ENCODE assay signal across 9 cellular contexts in genomic region chr12:6964605-6965025, GRCh38. TPM values are rescaled to one million over a fixed set of nuclear protein-coding genes. Genes with fewer than 3 reads are reported as not detected.
A peak's percentile ranks its signal among the peaks of the same experiment; 100 is the strongest.
DNase-seq lines count a peak whose midpoint lies in the region; ATAC-seq and TF ChIP-seq lines count a peak whose summit lies in the region.
"Had no signal": no experiment of that assay in that cellular context is flagged by ENCODE, and none has a peak within 500 bp of the region (broad histone marks: within the 10 kb centered on the region; RNA-seq: fewer than 3 reads in every experiment).

No MANE protein-coding gene starts in this region.

- no peak for TF ChIP-seq RAD21 in liver (IDR thresholded peaks at IDR 0.05)

- H3K4me3 Mint-ChIP-seq in activated CD4-positive, alpha-beta T cell treated with anti-CD3 and anti-CD28 coated beads for 36 hours = no peak overlapping the region
- H3K4me3 Mint-ChIP-seq in activated naive CD8-positive, alpha-beta T cell treated with anti-CD3 and anti-CD28 coated beads for 36 hours = no peak overlapping the region

- ATAC-seq in activated CD4-positive, alpha-beta T cell treated with anti-CD3 and anti-CD28 coated beads for 36 hours = no peak
- ATAC-seq in thoracic aorta (ENCODE audit: insufficient number of reproducible peaks, low FRiP score, low read depth) (no peak), HG02870 (IDR thresholded peaks at IDR 0.05; ENCODE audit: unreplicated experiment) (no peak)

- POLR2A ChIA-PET in activated CD4-positive, alpha-beta T cell treated with anti-CD3 and anti-CD28 coated beads for 36 hours (lab: Charles Lee) = interaction anchor here (0.6 to 2.5 kb wide), 5 partner anchors 13 to 1061 kb away, joined by 3 to 21 read pairs (median 5); partner anchors contain the start of genes C12orf57 and RNU7-1

- H3K36me3 ChIP-seq in liver (ENCODE audit: control insufficient read depth in 4 of 4, insufficient read depth in 3 of 4, low read depth in 1 of 4, low read length in 3 of 4) (peaks cover 13 to 34% (median 28%) of the 10 kb centered on the region in 4 donors), thoracic aorta (peaks cover 37% of the 10 kb centered on the region)

- H3K4me3 ChIP-seq in liver (ENCODE audit: low read depth in 1 of 3, low read length in 3 of 3) (no peak overlapping the region), thoracic aorta (no peak overlapping the region)

- H3K27me3 ChIP-seq in liver (ENCODE audit: control insufficient read depth in 4 of 4, insufficient read depth in 4 of 4, low read length in 3 of 4) (no peaks in the 10 kb centered on the region), thoracic aorta (replicated peaks; ENCODE audit: insufficient read depth) (no peaks in the 10 kb centered on the region)

- no peak for DNase-seq in activated CD4-positive, alpha-beta T cell treated with anti-CD3 and anti-CD28 coated beads for 36 hours
- DNase-seq in activated CD4-positive, alpha-beta T cell treated with anti-CD3 and anti-CD28 coated beads, Interleukin-2, amount 50 U/mL, for 48 hours = no peak
- DNase-seq in activated naive CD8-positive, alpha-beta T cell treated with anti-CD3 and anti-CD28 coated beads for 36 hours = no peak
- DNase-seq in thoracic aorta (ENCODE audit: low spot score) = no peak
- no peak for DNase-seq in medulla oblongata (ENCODE audit: extremely low spot score)
- no peak for DNase-seq in dedifferentiated amniotic fluid mesenchymal stem cell (ENCODE audit: extremely low spot score)

- H3K4me1 Mint-ChIP-seq in activated CD4-positive, alpha-beta T cell treated with anti-CD3 and anti-CD28 coated beads for 36 hours = peaks cover 81% of the 10 kb centered on the region
- peaks cover 69% of the 10 kb centered on the region for H3K4me1 Mint-ChIP-seq in activated naive CD8-positive, alpha-beta T cell treated with anti-CD3 and anti-CD28 coated beads for 36 hours

- intact Hi-C loops in activated CD4-positive, alpha-beta T cell treated with anti-CD3 and anti-CD28 coated beads for 36 hours (cut with DNase I, micrococcal nuclease) = loop anchor here (1.0 to 5.0 kb wide), 5 partner anchors 20 to 95 kb away; partner anchors contain the start of genes C12orf57 (in 2 of the 2) and SPSB2 (in 1 of the 2)

- H3K36me3 Mint-ChIP-seq in activated CD4-positive, alpha-beta T cell treated with anti-CD3 and anti-CD28 coated beads for 36 hours (ENCODE audit: low read depth) = peaks cover 67% of the 10 kb centered on the region
- H3K36me3 Mint-ChIP-seq in activated naive CD8-positive, alpha-beta T cell treated with anti-CD3 and anti-CD28 coated beads for 36 hours = peaks cover 60% of the 10 kb centered on the region

- H3K4me1 ChIP-seq in liver (ENCODE audit: control insufficient read depth in 4 of 4, insufficient read depth in 4 of 4, low read length in 3 of 4) (peaks cover 11 to 50% (median 26%) of the 10 kb centered on the region in 4 donors), thoracic aorta (ENCODE audit: control insufficient read depth in 1 of 2, low read depth in 2 of 2) (peaks cover 12 to 21% of the 10 kb centered on the region in 2 donors)

- peak overlapping the region in 1 of 2 donors; percentile 26 for H3K9ac ChIP-seq in liver (ENCODE audit: low read depth in 1 of 2, low read length in 2 of 2)

- no peaks in the 10 kb centered on the region for H3K9me3 Mint-ChIP-seq in activated CD4-positive, alpha-beta T cell treated with anti-CD3 and anti-CD28 coated beads for 36 hours (ENCODE audit: low read depth)
- no peaks in the 10 kb centered on the region for H3K9me3 Mint-ChIP-seq in activated naive CD8-positive, alpha-beta T cell treated with anti-CD3 and anti-CD28 coated beads for 36 hours

- peak overlapping the region; percentile 94 for H3K27ac Mint-ChIP-seq in activated CD4-positive, alpha-beta T cell treated with anti-CD3 and anti-CD28 coated beads for 36 hours
- H3K27ac Mint-ChIP-seq in activated naive CD8-positive, alpha-beta T cell treated with anti-CD3 and anti-CD28 coated beads for 36 hours = peak overlapping the region; percentile 98

- TF ChIP-seq CTCF in liver (IDR thresholded peaks at IDR 0.05; ENCODE audit: low read depth, low read length, missing input control) (no peak), thoracic aorta (IDR thresholded peaks at IDR 0.05) (no peak)

- H3K9me3 ChIP-seq in liver (ENCODE audit: control insufficient read depth in 4 of 4, low read length in 3 of 4) = no peaks in the 10 kb centered on the region
- H3K9me3 ChIP-seq in thoracic aorta = no peaks in the 10 kb centered on the region

- peak overlapping the region; percentile 62 to 74 for H3K27ac ChIP-seq in liver (ENCODE audit: low read depth in 1 of 2, low read length in 2 of 2)
- H3K27ac ChIP-seq in thoracic aorta = peak overlapping the region; percentile 55 to 59

- CTCF ChIA-PET in activated CD4-positive, alpha-beta T cell treated with anti-CD3 and anti-CD28 coated beads for 36 hours (lab: Charles Lee) = interaction anchor here (0.5 to 9.4 kb wide), 20 partner anchors 8 to 309 kb away, joined by 3 to 237 read pairs (median 4); partner anchors contain the start of genes C12orf57, CDCA3, ENO2 and PTPN6

- 73% methylated on average over 8 of the region's 8 CpGs for WGBS in liver

- H3K27me3 Mint-ChIP-seq in activated CD4-positive, alpha-beta T cell treated with anti-CD3 and anti-CD28 coated beads for 36 hours = no peaks in the 10 kb centered on the region
- H3K27me3 Mint-ChIP-seq in activated naive CD8-positive, alpha-beta T cell treated with anti-CD3 and anti-CD28 coated beads for 36 hours = no peaks in the 10 kb centered on the region

TF ChIP-seq in liver, 16 proteins besides CTCF, POLR2A, EP300 and RAD21:
- no peak for TF ChIP-seq YY1 (IDR thresholded peaks at IDR 0.05)
- no peak for TF ChIP-seq TAF1 (conservative IDR thresholded peaks at IDR 0.05)
- no peak for TF ChIP-seq MAX (IDR thresholded peaks at IDR 0.05)
- TF ChIP-seq EGR1 (IDR thresholded peaks at IDR 0.05; ENCODE audit: low read depth in 2 of 2) = no peak
- TF ChIP-seq FOXA2 (IDR thresholded peaks at IDR 0.05) = no peak
- TF ChIP-seq, protein P1, sequence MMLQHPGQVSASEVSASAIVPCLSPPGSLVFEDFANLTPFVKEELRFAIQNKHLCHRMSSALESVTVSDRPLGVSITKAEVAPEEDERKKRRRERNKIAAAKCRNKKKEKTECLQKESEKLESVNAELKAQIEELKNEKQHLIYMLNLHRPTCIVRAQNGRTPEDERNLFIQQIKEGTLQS (IDR thresholded peaks at IDR 0.05) = no peak
- no peak for TF ChIP-seq RXRA (IDR thresholded peaks at IDR 0.05)
- TF ChIP-seq SP1 (IDR thresholded peaks at IDR 0.05) = no peak
- TF ChIP-seq HNF4A (conservative IDR thresholded peaks at IDR 0.05) = no peak
- TF ChIP-seq JUND (IDR thresholded peaks at IDR 0.05) = no peak
- TF ChIP-seq NR2F2 (IDR thresholded peaks at IDR 0.05) = no peak
- TF ChIP-seq GABPA (IDR thresholded peaks at IDR 0.05 in 1 of 2, conservative IDR thresholded peaks at IDR 0.05 in 1 of 2) = no peak

RNA-seq across cellular contexts. Expression of gene PHB2, which starts 5.8 kb away (rescaled TPM):
- total RNA-seq in activated CD4-positive, alpha-beta T cell treated with anti-CD3 and anti-CD28 coated beads for 36 hours = 100 to 1,000 TPM; 398 to 502 TPM
- total RNA-seq in activated naive CD8-positive, alpha-beta T cell treated with anti-CD3 and anti-CD28 coated beads for 36 hours = 100 to 1,000 TPM; 556 to 557 TPM
- total RNA-seq in liver (10 to 100 TPM; 82.7 to 99.1 TPM), thoracic aorta (100 to 1,000 TPM; 103 to 139 TPM)
- 100 to 1,000 TPM; 107 to 133 TPM for polyA plus RNA-seq in liver

RNA-seq across cellular contexts. Expression of gene EMG1, which starts 6.1 kb away (rescaled TPM):
- total RNA-seq in activated CD4-positive, alpha-beta T cell treated with anti-CD3 and anti-CD28 coated beads for 36 hours = 100 to 1,000 TPM in 1 of 2 experiments, 10 to 100 TPM in 1; 85.0 to 106 TPM
- total RNA-seq in activated naive CD8-positive, alpha-beta T cell treated with anti-CD3 and anti-CD28 coated beads for 36 hours = 100 to 1,000 TPM; 130 to 140 TPM
- total RNA-seq in liver = 10 to 100 TPM; 14.7 to 18.0 TPM
- 10 to 100 TPM; 11.5 to 28.6 TPM for polyA plus RNA-seq in liver
- total RNA-seq in thoracic aorta = 10 to 100 TPM; 31.5 to 31.7 TPM

RNA-seq across cellular contexts. Expression of gene PTPN6, which starts 13.5 kb away (rescaled TPM):
- total RNA-seq in activated CD4-positive, alpha-beta T cell treated with anti-CD3 and anti-CD28 coated beads for 36 hours = 100 to 1,000 TPM; 335 to 483 TPM
- total RNA-seq in activated naive CD8-positive, alpha-beta T cell treated with anti-CD3 and anti-CD28 coated beads for 36 hours = 100 to 1,000 TPM; 457 to 467 TPM
- total RNA-seq in liver = 10 to 100 TPM; 19.7 to 41.0 TPM
- polyA plus RNA-seq in liver = 10 to 100 TPM; 15.2 to 19.4 TPM
- total RNA-seq in thoracic aorta = 10 to 100 TPM; 19.0 to 24.0 TPM
- polyA plus RNA-seq: neural cell had no signal

RNA-seq across cellular contexts. Expression of gene C12orf57, which starts 20.8 kb away (rescaled TPM):
- 100 to 1,000 TPM; 189 to 208 TPM for total RNA-seq in activated CD4-positive, alpha-beta T cell treated with anti-CD3 and anti-CD28 coated beads for 36 hours
- 100 to 1,000 TPM; 203 to 208 TPM for total RNA-seq in activated naive CD8-positive, alpha-beta T cell treated with anti-CD3 and anti-CD28 coated beads for 36 hours
- total RNA-seq in liver = 10 to 100 TPM; 49.2 to 53.8 TPM
- polyA plus RNA-seq in liver = 100 to 1,000 TPM in 1 of 2 donors, 10 to 100 TPM in 1; 77.7 to 193 TPM
- total RNA-seq in thoracic aorta = 100 to 1,000 TPM; 370 to 416 TPM

RNA-seq across cellular contexts. Expression of gene RNU7-1, which starts 21.0 kb away (rescaled TPM):
- not detected for total RNA-seq in activated CD4-positive, alpha-beta T cell treated with anti-CD3 and anti-CD28 coated beads for 36 hours
- not detected for total RNA-seq in activated naive CD8-positive, alpha-beta T cell treated with anti-CD3 and anti-CD28 coated beads for 36 hours
- total RNA-seq in liver (not detected), thoracic aorta (not detected)
- not detected for polyA plus RNA-seq in liver
- polyA plus RNA-seq: neural cell had no signal

Comparison
In these comparisons a context has a peak if more than half of its experiments do, and no peak if none do; other contexts are left out.
1. RNA of gene PTPN6, which starts 13.5 kb away (total RNA-seq): 335 to 483 TPM in activated CD4-positive, alpha-beta T cell treated with anti-CD3 and anti-CD28 coated beads for 36 hours and 457 to 467 TPM in activated naive CD8-positive, alpha-beta T cell treated with anti-CD3 and anti-CD28 coated beads for 36 hours; 19.7 to 41.0 TPM in liver and 19.0 to 24.0 TPM in thoracic aorta; every median in the first group is over 4 times any median in the second.